ENCODE assay signal across 1 cellular context in genomic region chr3:72595376-72595775, GRCh38.
TF ChIP-seq lines count a peak whose summit lies in the region.

No MANE protein-coding gene starts in this region.

TF ChIP-seq in SK-N-SH, 30 proteins besides CTCF, POLR2A, EP300 and RAD21 (continued from another document):
- no peak for TF ChIP-seq REST (IDR thresholded peaks at IDR 0.05; ENCODE audit: low read depth, low read length)
